ENCODE assay signal across 32 cellular contexts in genomic region chr1:82777240-82777639, GRCh38.
"Had no signal": no experiment of that assay in that cellular context is flagged by ENCODE, and none has a peak within 500 bp of the region (broad histone marks: within the 10 kb centered on the region; RNA-seq: fewer than 3 reads in every experiment).

No MANE protein-coding gene starts in this region.

- H3K4me3 Mint-ChIP-seq: activated CD4-positive, alpha-beta T cell treated with anti-CD3 and anti-CD28 coated beads for 36 hours; activated naive CD8-positive, alpha-beta T cell; activated T-cell treated with anti-CD3 and anti-CD28 coated beads, Interleukin-2, amount 50 U/mL, for 4 hours; nephron; stimulated activated memory B cell treated with anti-CD40 and anti-IgM and Interleukin-4, amounts not matched to agents 10 μg/mL and 1 μg/mL and 100 μg/mL, for 72 hours; stimulated activated naive CD8-positive, alpha-beta T cell treated with anti-CD3 and anti-CD28 coated beads, Interleukin-15, amount 100 ng/mL, for 72 hours had no signal

- H3K9me3 ChIP-seq: colonic mucosa, lower lobe of right lung, ovary, prostate gland, sigmoid colon, upper lobe of left lung, vagina had no signal

- H3K27me3 ChIP-seq: colonic mucosa, esophagus squamous epithelium, heart right ventricle, left lung, ovary, sigmoid colon, upper lobe of left lung, vagina had no signal

- H3K27ac ChIP-seq: colonic mucosa, epithelial cell of prostate, esophagus squamous epithelium, heart right ventricle, left lung, lower lobe of right lung, ovary, prostate gland, sigmoid colon, upper lobe of left lung, vagina had no signal

- H3K27me3 Mint-ChIP-seq: activated CD4-positive, alpha-beta T cell treated with anti-CD3 and anti-CD28 coated beads for 36 hours; activated naive CD8-positive, alpha-beta T cell; stimulated activated memory B cell treated with anti-CD40 and anti-IgM and Interleukin-4, amounts not matched to agents 10 μg/mL and 1 μg/mL and 100 μg/mL, for 72 hours; stimulated activated naive CD8-positive, alpha-beta T cell treated with anti-CD3 and anti-CD28 coated beads, Interleukin-15, amount 100 ng/mL, for 72 hours had no signal

- H3K27ac Mint-ChIP-seq: activated CD4-positive, alpha-beta T cell treated with anti-CD3 and anti-CD28 coated beads for 36 hours; activated naive CD8-positive, alpha-beta T cell; nephron; stimulated activated memory B cell treated with anti-CD40 and anti-IgM and Interleukin-4, amounts not matched to agents 10 μg/mL and 1 μg/mL and 100 μg/mL, for 72 hours had no signal

- DNase-seq: activated CD4-positive, alpha-beta T cell treated with anti-CD3 and anti-CD28 coated beads for 36 hours; activated CD4-positive, alpha-beta T cell treated with anti-CD3 and anti-CD28 coated beads, Interleukin-2, amount 50 U/mL, for 48 hours; activated CD4-positive, CD25-positive, alpha-beta regulatory T cell; activated CD8-positive, alpha-beta memory T cell treated with anti-CD3 and anti-CD28 coated beads, Interleukin-2, amount 50 U/mL, for 48 hours; activated naive CD4-positive, alpha-beta T cell treated with Interleukin-2 at 50 U/mL for 16 hours; activated T-cell treated with anti-CD3 and anti-CD28 coated beads, Interleukin-2, amount 50 U/mL, for 4 hours; anterior cingulate cortex; cerebellar nuclear complex; colonic mucosa; effector CD8-positive, alpha-beta T cell; esophagus squamous epithelium; foreskin melanocyte; kidney glomerular epithelial cell; lower lobe of right lung; mesenchymal stem cell; retina; sigmoid colon; small intestine; stimulated activated CD4-positive, alpha-beta T cell treated with anti-CD3 and anti-CD28 coated beads, Interleukin-4, amount 100 ng/mL, for 24 hours; stimulated activated naive CD8-positive, alpha-beta T cell treated with anti-CD3 and anti-CD28 coated beads, Interleukin-15, amount 100 ng/mL, for 72 hours; substantia nigra; SW 1271 had no signal

- H3K4me1 ChIP-seq: colonic mucosa, esophagus squamous epithelium, heart right ventricle, left lung, lower lobe of right lung, prostate gland, sigmoid colon, upper lobe of left lung, vagina had no signal

- H3K36me3 ChIP-seq: colonic mucosa, esophagus squamous epithelium, heart right ventricle, left lung, lower lobe of right lung, ovary, prostate gland, sigmoid colon, upper lobe of left lung, vagina had no signal

- H3K36me3 Mint-ChIP-seq: activated naive CD8-positive, alpha-beta T cell; stimulated activated memory B cell treated with anti-CD40 and anti-IgM and Interleukin-4, amounts not matched to agents 10 μg/mL and 1 μg/mL and 100 μg/mL, for 72 hours had no signal

- ATAC-seq: activated CD4-positive, alpha-beta T cell treated with anti-CD3 and anti-CD28 coated beads for 36 hours; heart right ventricle; left lung; lower lobe of right lung; stimulated activated memory B cell treated with anti-CD40 and anti-IgM and Interleukin-4, amounts not matched to agents 10 μg/mL and 1 μg/mL and 100 μg/mL, for 72 hours; stimulated activated naive CD8-positive, alpha-beta T cell treated with anti-CD3 and anti-CD28 coated beads, Interleukin-15, amount 100 ng/mL, for 72 hours had no signal

- H3K4me1 Mint-ChIP-seq: activated CD4-positive, alpha-beta T cell treated with anti-CD3 and anti-CD28 coated beads for 36 hours; stimulated activated memory B cell treated with anti-CD40 and anti-IgM and Interleukin-4, amounts not matched to agents 10 μg/mL and 1 μg/mL and 100 μg/mL, for 72 hours; stimulated activated naive CD8-positive, alpha-beta T cell treated with anti-CD3 and anti-CD28 coated beads, Interleukin-15, amount 100 ng/mL, for 72 hours had no signal

- H3K4me3 ChIP-seq: colonic mucosa, esophagus squamous epithelium, heart right ventricle, left lung, lower lobe of right lung, ovary, prostate gland, sigmoid colon, upper lobe of left lung, vagina had no signal
